9 cellular contexts compared by ENCODE assay signal in genomic region chr14:91138511-91139359, GRCh38.
A peak's percentile ranks its signal among the peaks of the same experiment; 100 is the strongest.
DNase-seq lines count a peak whose midpoint lies in the region; ATAC-seq lines count a peak whose summit lies in the region.
"Had no signal": no experiment of that assay in that cellular context is flagged by ENCODE, and none has a peak within 500 bp of the region (broad histone marks: within the 10 kb centered on the region; RNA-seq: fewer than 3 reads in every experiment).

No MANE protein-coding gene starts in this region.

- no peaks in the 10 kb centered on the region for H3K27me3 Mint-ChIP-seq in activated T-cell treated with anti-CD3 and anti-CD28 coated beads, Interleukin-2, amount 50 U/mL, for 24 hours

- H3K27ac Mint-ChIP-seq in activated T-cell treated with anti-CD3 and anti-CD28 coated beads, Interleukin-2, amount 50 U/mL, for 24 hours: peak overlapping the region; percentile 82
- H3K27ac Mint-ChIP-seq in stimulated activated effector memory CD8-positive, alpha-beta T cell treated with anti-CD3 and anti-CD28 coated beads, Interleukin-12 subunit alpha, Interleukin-12 subunit beta, amount 100 ng/mL, for 72 hours: peak overlapping the region; percentile 66
- H3K27ac Mint-ChIP-seq: brain had no signal

- H3K4me1 Mint-ChIP-seq in activated T-cell treated with anti-CD3 and anti-CD28 coated beads, Interleukin-2, amount 50 U/mL, for 24 hours (ENCODE audit: low read depth): peaks cover 50% of the 10 kb centered on the region
- peaks cover 44% of the 10 kb centered on the region for H3K4me1 Mint-ChIP-seq in stimulated activated effector memory CD8-positive, alpha-beta T cell treated with anti-CD3 and anti-CD28 coated beads, Interleukin-12 subunit alpha, Interleukin-12 subunit beta, amount 100 ng/mL, for 72 hours

- ATAC-seq in stimulated activated effector memory CD8-positive, alpha-beta T cell treated with anti-CD3 and anti-CD28 coated beads, Interleukin-12 subunit alpha, Interleukin-12 subunit beta, amount 100 ng/mL, for 72 hours: peak; percentile 84

- no peak overlapping the region for H3K4me3 Mint-ChIP-seq in activated T-cell treated with anti-CD3 and anti-CD28 coated beads, Interleukin-2, amount 50 U/mL, for 24 hours
- no peak overlapping the region for H3K4me3 Mint-ChIP-seq in stimulated activated effector memory CD8-positive, alpha-beta T cell treated with anti-CD3 and anti-CD28 coated beads, Interleukin-12 subunit alpha, Interleukin-12 subunit beta, amount 100 ng/mL, for 72 hours
- H3K4me3 Mint-ChIP-seq: brain had no signal

- peak; percentile 33 for DNase-seq in NCI-H2196 (lab: John Stamatoyannopoulos, UW; ENCODE audit: unreplicated experiment)
- DNase-seq in NCI-H2196 treated with DMSO at 0.1 percent for 48 hours (lab: John Stamatoyannopoulos, UW; ENCODE audit: unreplicated experiment): no peak
- peak; percentile 27 for DNase-seq in NCI-H2171 (lab: John Stamatoyannopoulos, UW)
- peak; percentile 44 for DNase-seq in activated T-cell treated with anti-CD3 and anti-CD28 coated beads, Interleukin-2, amount 50 U/mL, for 24 hours
- peak; percentile 35 for DNase-seq in iPS-NIHi11 (ENCODE audit: low spot score)
- peak; percentile 43 to 78 for DNase-seq in stimulated activated effector memory CD8-positive, alpha-beta T cell treated with anti-CD3 and anti-CD28 coated beads, Interleukin-12 subunit alpha, Interleukin-12 subunit beta, amount 100 ng/mL, for 72 hours (ENCODE audit: low spot score in 2 of 2)
- DNase-seq in GM19240 (ENCODE audit: insufficient read length, low spot score): no peak
- no peak for DNase-seq in SHP77 treated with DMSO at 0.1 percent for 48 hours (lab: John Stamatoyannopoulos, UW)

- H3K36me3 Mint-ChIP-seq in activated T-cell treated with anti-CD3 and anti-CD28 coated beads, Interleukin-2, amount 50 U/mL, for 24 hours (ENCODE audit: low read depth): peaks cover 55% of the 10 kb centered on the region
- peaks cover 56% of the 10 kb centered on the region for H3K36me3 Mint-ChIP-seq in stimulated activated effector memory CD8-positive, alpha-beta T cell treated with anti-CD3 and anti-CD28 coated beads, Interleukin-12 subunit alpha, Interleukin-12 subunit beta, amount 100 ng/mL, for 72 hours

- no peaks in the 10 kb centered on the region for H3K9me3 Mint-ChIP-seq in activated T-cell treated with anti-CD3 and anti-CD28 coated beads, Interleukin-2, amount 50 U/mL, for 24 hours
- H3K9me3 Mint-ChIP-seq in stimulated activated effector memory CD8-positive, alpha-beta T cell treated with anti-CD3 and anti-CD28 coated beads, Interleukin-12 subunit alpha, Interleukin-12 subunit beta, amount 100 ng/mL, for 72 hours: no peaks in the 10 kb centered on the region

Comparison
In these comparisons a context has a peak if more than half of its experiments do, and no peak if none do; other contexts are left out.
1. DNase-seq: peak in NCI-H2196 (single experiment), NCI-H2171 (single experiment), activated T-cell treated with anti-CD3 and anti-CD28 coated beads, Interleukin-2, amount 50 U/mL, for 24 hours (single experiment), iPS-NIHi11 (single experiment) and stimulated activated effector memory CD8-positive, alpha-beta T cell treated with anti-CD3 and anti-CD28 coated beads, Interleukin-12 subunit alpha, Interleukin-12 subunit beta, amount 100 ng/mL, for 72 hours (2 of 2); none in NCI-H2196 treated with DMSO at 0.1 percent for 48 hours (single experiment), GM19240 (single experiment) and SHP77 treated with DMSO at 0.1 percent for 48 hours (single experiment).